8 cellular contexts compared by ENCODE assay signal in genomic region chr19:49877020-49877878, GRCh38. TPM values are rescaled to one million over a fixed set of nuclear protein-coding genes. Genes with fewer than 3 reads are reported as not detected.
A peak's percentile ranks its signal among the peaks of the same experiment; 100 is the strongest.
DNase-seq lines count a peak whose midpoint lies in the region; ATAC-seq and TF ChIP-seq lines count a peak whose summit lies in the region.

Gene AKT1S1, minus strand, starts transcription at chr19:49877355. Its CDS starts 4,060 bp downstream, at chr19:49873295.
Gene TBC1D17, plus strand, starts transcription at chr19:49877702. Its CDS starts 22 bp downstream, at chr19:49877724.

- no peak within 1 kb of the TSS for H3K27ac Mint-ChIP-seq in progenitor cell of endocrine pancreas

- peak; percentile 46 for ATAC-seq in GM18499 (IDR thresholded peaks at IDR 0.05; ENCODE audit: insufficient read depth, unreplicated experiment)
- ATAC-seq in HG02938 (IDR thresholded peaks at IDR 0.05; ENCODE audit: unreplicated experiment): peak; percentile 64

- no peaks in the 10 kb centered on the region for H3K27me3 Mint-ChIP-seq in progenitor cell of endocrine pancreas

- peak within 1 kb of the TSS; percentile 94 for H3K4me3 ChIP-seq in left ventricle myocardium inferior

- H3K27ac ChIP-seq in angular gyrus (ENCODE audit: low read depth, low read length) (peak within 1 kb of the TSS; percentile 100), left ventricle myocardium inferior (replicated peaks) (peak within 1 kb of the TSS; percentile 99)

- peaks cover 39% of the 10 kb centered on the region for H3K36me3 ChIP-seq in left ventricle myocardium inferior

- intact Hi-C loops in left ventricle myocardium inferior (cut with micrococcal nuclease): no loop called here

- TF ChIP-seq CTCF in left ventricle myocardium inferior (IDR thresholded peaks at IDR 0.05; ENCODE audit: borderline replicate concordance) (no peak), progenitor cell of endocrine pancreas (IDR thresholded peaks at IDR 0.05; ENCODE audit: unreplicated experiment) (no peak)

- no peak within 1 kb of the TSS for H3K4me3 Mint-ChIP-seq in progenitor cell of endocrine pancreas (ENCODE audit: low read depth)

- H3K36me3 Mint-ChIP-seq in progenitor cell of endocrine pancreas (ENCODE audit: insufficient read depth): peaks cover 12% of the 10 kb centered on the region

- no peaks in the 10 kb centered on the region for H3K9me3 ChIP-seq in left ventricle myocardium inferior (replicated peaks)

- H3K4me1 Mint-ChIP-seq in progenitor cell of endocrine pancreas (ENCODE audit: low read depth): peaks cover 12% of the 10 kb centered on the region

- no peaks in the 10 kb centered on the region for H3K27me3 ChIP-seq in left ventricle myocardium inferior (ENCODE audit: low read depth)

- no peaks in the 10 kb centered on the region for H3K9me3 Mint-ChIP-seq in progenitor cell of endocrine pancreas (ENCODE audit: low read depth)

- peak; percentile 99 to 100 for DNase-seq in NCI-H187 (lab: John Stamatoyannopoulos, UW)
- peak; percentile 94 to 100 (median 99) for DNase-seq in T-helper 2 cell
- peak; percentile 99 for DNase-seq in left ventricle myocardium inferior
- DNase-seq in progenitor cell of endocrine pancreas (ENCODE audit: low spot score, unreplicated experiment): peak; percentile 97
- peak; percentile 100 for DNase-seq in ureter (ENCODE audit: low spot score)

- peaks cover 47% of the 10 kb centered on the region for H3K4me1 ChIP-seq in left ventricle myocardium inferior

RNA-seq across cellular contexts. Expression of gene AKT1S1, which starts in this region (rescaled TPM):
- total RNA-seq in left ventricle myocardium inferior (36.0 TPM), progenitor cell of endocrine pancreas (41.5 and 48.8 TPM in 2 replicates), ureter (32.8 TPM)

RNA-seq across cellular contexts. Expression of gene TBC1D17, which starts in this region (rescaled TPM):
- total RNA-seq in left ventricle myocardium inferior: 47.5 TPM
- total RNA-seq in progenitor cell of endocrine pancreas: 44.6 and 45.4 TPM in 2 replicates
- 30.4 TPM for total RNA-seq in ureter

Comparison
In these comparisons a context has a peak if more than half of its experiments do, and no peak if none do; other contexts are left out.
1. Peak in every context shown above with its lines: DNase-seq, ATAC-seq, H3K4me3 ChIP-seq and H3K27ac ChIP-seq.